Comparison of ENCODE assay signal across 10 cellular contexts in the genomic region with DNA sequence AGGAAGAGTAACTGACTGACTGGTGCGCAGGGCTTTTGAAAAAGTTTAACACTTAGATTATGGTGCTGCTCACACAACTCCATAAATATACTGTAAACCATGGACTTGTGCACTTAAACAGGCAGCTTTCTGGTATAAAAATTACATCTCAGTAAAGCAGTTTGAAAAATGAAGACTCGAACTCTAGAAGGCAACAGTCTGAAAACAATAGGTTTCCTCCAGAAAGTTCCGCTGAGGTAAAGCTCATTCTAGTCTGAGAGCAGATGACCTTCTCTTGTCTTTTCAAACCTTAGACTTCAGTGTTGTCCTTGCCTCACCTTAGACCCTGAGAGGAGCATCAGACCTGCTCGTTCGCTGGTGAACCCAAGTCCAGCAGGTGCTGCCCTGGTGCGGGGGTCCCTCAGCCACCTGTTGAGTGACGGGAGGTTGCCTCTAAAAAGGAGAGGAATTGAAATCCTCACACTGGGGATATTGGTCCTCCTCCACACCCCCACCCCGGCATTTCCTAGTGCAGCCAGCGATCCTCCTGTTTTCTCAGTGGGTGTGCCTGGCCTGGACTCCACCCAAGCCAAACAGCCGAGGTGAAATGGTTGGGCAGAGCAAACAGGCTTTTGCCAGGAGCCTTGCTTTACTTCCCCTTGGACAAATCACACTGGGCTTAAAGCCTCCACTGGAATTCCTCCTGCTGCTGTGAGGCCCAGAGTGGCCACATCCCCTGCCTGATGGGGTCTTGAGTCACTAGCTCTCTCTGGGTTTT. TPM values are rescaled to one million over a fixed set of nuclear protein-coding genes. Genes with fewer than 3 reads are reported as not detected.
DNase-seq lines count a peak whose midpoint lies in the region; ATAC-seq, FAIRE-seq and TF ChIP-seq lines count a peak whose summit lies in the region.
"Had no signal": no experiment of that assay in that cellular context is flagged by ENCODE, and none has a peak within 500 bp of the region (broad histone marks: within the 10 kb centered on the region; RNA-seq: fewer than 3 reads in every experiment).

No MANE protein-coding gene starts in this region.

- DNase-seq in NCI-H82 (lab: John Stamatoyannopoulos, UW) (peak; percentile 61), NCI-H82 treated with DMSO at 0.1 percent for 48 hours (lab: John Stamatoyannopoulos, UW; ENCODE audit: unreplicated experiment) (no peak), K562 (ENCODE audit: extremely low read depth in 1 of 4, low spot score in 3 of 4) (peak in 1 of 4 experiments; percentile 14), kidney glomerular epithelial cell (lab: John Stamatoyannopoulos, UW) (peak; percentile 91), ureter (ENCODE audit: low spot score) (peak; percentile 86), NCI-H526 treated with DMSO at 0.1 percent for 48 hours (lab: John Stamatoyannopoulos, UW) (no peak)
- DNase-seq: activated naive CD4-positive, alpha-beta T cell treated with anti-CD3 and anti-CD28 coated beads, Interleukin-2, amount 10 ng/mL, durations not matched to agents 7 days and 5 days; NCI-H2227 treated with DMSO at 0.1 percent for 48 hours had no signal

- CTCF ChIA-PET in K562 (lab: Yijun Ruan, JAX; ENCODE audit: low intra/inter-chr PET ratio), result no interaction called here

- no peaks in the 10 kb centered on the region for H3K36me3 ChIP-seq in K562 (ENCODE audit: control insufficient read depth, insufficient read depth, low read length)

- peaks cover 14 to 19% of the 10 kb centered on the region in 2 experiments for H3K4me1 ChIP-seq in K562 (replicated peaks in 1 of 2; ENCODE audit: control insufficient read depth in 2 of 2, insufficient read depth in 2 of 2, low read length in 2 of 2)

- in situ Hi-C loops in K562 (cut with MboI), result no loop called here

- WGBS in K562 (ENCODE audit: insufficient coverage, low coverage, missing lambda C conversion rate), result 50% methylated on average over 10 of the region's 10 CpGs

- intact Hi-C loops in K562 (cut with micrococcal nuclease), result no loop called here

- FAIRE-seq in K562 (lab: Jason Lieb, UNC), result no peak

- no peak for TF ChIP-seq POLR2A in K562 (conservative IDR thresholded peaks at IDR 0.05)

- no peaks in the 10 kb centered on the region for H4K20me1 ChIP-seq in K562 (replicated peaks; ENCODE audit: control insufficient read depth, insufficient read depth, low read length)

- peak overlapping the region; percentile 26; the same call in 1 of the 2 replicates for H2AFZ ChIP-seq in K562 (ENCODE audit: low read depth, low read length)

- no peak overlapping the region for H3K4me3 ChIP-seq in K562

- no peak for TF ChIP-seq CTCF in K562 (IDR thresholded peaks at IDR 0.05 in 2 of 3, conservative IDR thresholded peaks at IDR 0.05 in 1 of 3; ENCODE audit: insufficient read depth in 2 of 3, low read depth in 1 of 3, low read length in 3 of 3)

- H3K9me3 ChIP-seq in K562 (replicated peaks; ENCODE audit: control insufficient read depth, insufficient read depth, low read depth, low read length), result no peaks in the 10 kb centered on the region

- H3K27me3 ChIP-seq in K562 (ENCODE audit: control insufficient read depth in 2 of 2, insufficient read depth in 2 of 2, low read length in 2 of 2), result no peaks in the 10 kb centered on the region

- ATAC-seq in K562, result peak; percentile 14
- ATAC-seq in GM18861 (IDR thresholded peaks at IDR 0.05; ENCODE audit: unreplicated experiment), result no peak
- ATAC-seq in GM19395 (IDR thresholded peaks at IDR 0.05; ENCODE audit: unreplicated experiment), result no peak

- no peak for TF ChIP-seq RAD21 in K562 (CRISPR knock-in tag; conservative IDR thresholded peaks at IDR 0.05 in 1 of 2, IDR thresholded peaks at IDR 0.05 in 1 of 2)

- H3K27ac ChIP-seq in K562 (ENCODE audit: extremely low read depth, low read depth, low read length), result no peak overlapping the region; the same call in 2 of the 3 replicates

- no peak overlapping the region; the same call in 1 of the 2 replicates for H3K4me2 ChIP-seq in K562 (ENCODE audit: insufficient read depth, low read length)

- H3K9ac ChIP-seq in K562 (ENCODE audit: insufficient read depth in 1 of 2, low read depth in 2 of 2, low read length in 2 of 2), result peak overlapping the region in 1 of 2 experiments; percentile 79; a peak in 2 of 4 replicates

- TF ChIP-seq EP300 in K562 (IDR thresholded peaks at IDR 0.05; ENCODE audit: low read length), result no peak

- BruUV-seq in K562 (replicated peaks; lab: Mats Ljungman, UMichigan), result no TSS peak

- H3K9me1 ChIP-seq in K562 (ENCODE audit: control insufficient read depth, insufficient read depth, low read length), result no peaks in the 10 kb centered on the region

- H3K79me2 ChIP-seq in K562 (ENCODE audit: control insufficient read depth, insufficient read depth, low read length), result no peaks in the 10 kb centered on the region

- POLR2A ChIA-PET in K562 (lab: Yijun Ruan, JAX), result interaction anchor here (0.5 to 1.5 kb wide), 4 partner anchors 10 to 886 kb away, joined by 3 to 6 read pairs (median 4); partner anchors contain the start of gene PYGB

TF ChIP-seq in K562, 482 proteins besides CTCF, POLR2A, EP300 and RAD21:
- TF ChIP-seq, protein P1, sequence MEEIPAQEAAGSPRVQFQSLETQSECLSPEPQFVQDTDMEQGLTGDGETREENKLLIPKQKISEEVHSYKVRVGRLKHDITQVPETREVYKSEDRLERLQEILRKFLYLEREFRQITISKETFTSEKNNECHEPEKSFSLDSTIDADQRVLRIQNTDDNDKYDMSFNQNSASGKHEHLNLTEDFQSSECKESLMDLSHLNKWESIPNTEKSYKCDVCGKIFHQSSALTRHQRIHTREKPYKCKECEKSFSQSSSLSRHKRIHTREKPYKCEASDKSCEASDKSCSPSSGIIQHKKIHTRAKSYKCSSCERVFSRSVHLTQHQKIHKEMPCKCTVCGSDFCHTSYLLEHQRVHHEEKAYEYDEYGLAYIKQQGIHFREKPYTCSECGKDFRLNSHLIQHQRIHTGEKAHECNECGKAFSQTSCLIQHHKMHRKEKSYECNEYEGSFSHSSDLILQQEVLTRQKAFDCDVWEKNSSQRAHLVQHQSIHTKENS (CRISPR knock-in tag; IDR thresholded peaks at IDR 0.05), result no peak
- TF ChIP-seq ZNF408 (CRISPR knock-in tag; IDR thresholded peaks at IDR 0.05; ENCODE audit: low read depth) (no peak), NCOA4 (IDR thresholded peaks at IDR 0.05; ENCODE audit: partially characterized antibody) (no peak), ZNF133 (CRISPR knock-in tag; IDR thresholded peaks at IDR 0.05) (no peak), TAF1 (IDR thresholded peaks at IDR 0.05; ENCODE audit: control insufficient read depth, extremely low read depth, insufficient read depth, low read length, severe bottlenecking) (no peak), NFIC (IDR thresholded peaks at IDR 0.05) (no peak), MAFG (tag; conservative IDR thresholded peaks at IDR 0.05) (no peak)
- TF ChIP-seq, protein P2, sequence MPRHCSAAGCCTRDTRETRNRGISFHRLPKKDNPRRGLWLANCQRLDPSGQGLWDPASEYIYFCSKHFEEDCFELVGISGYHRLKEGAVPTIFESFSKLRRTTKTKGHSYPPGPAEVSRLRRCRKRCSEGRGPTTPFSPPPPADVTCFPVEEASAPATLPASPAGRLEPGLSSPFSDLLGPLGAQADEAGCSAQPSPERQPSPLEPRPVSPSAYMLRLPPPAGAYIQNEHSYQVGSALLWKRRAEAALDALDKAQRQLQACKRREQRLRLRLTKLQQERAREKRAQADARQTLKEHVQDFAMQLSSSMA (CRISPR knock-in tag; IDR thresholded peaks at IDR 0.05), result no peak

RNA-seq across cellular contexts. Expression of gene PYGB, which starts 14.7 kb away (rescaled TPM):
- total RNA-seq in K562 (2011; cell fraction: chromatin; rRNA removed; ENCODE audit: low replicate concordance), result 15.0 and 42.9 TPM in 2 replicates
- total RNA-seq in K562 (2011; cell fraction: nucleolus; rRNA removed), result 22.9 and 27.7 TPM in 2 replicates
- total RNA-seq in K562 (2011; cell fraction: nucleoplasm; rRNA removed), result 11.8 and 15.2 TPM in 2 replicates
- total RNA-seq in K562 (2014; rRNA removed) (12.4 and 13.0 TPM in 2 replicates), K562 (2014; rRNA removed; fragmentation: Illumina TruSeq; extraction: Trizol) (4.1 and 4.7 TPM in 2 replicates), K562 (2015; rRNA removed; fragmentation: Illumina TruSeq; extraction: Trizol) (9.8 and 10.8 TPM in 2 replicates), K562 (2021) (16.1 and 18.0 TPM in 2 replicates), ureter (109 TPM)
- polyA plus RNA-seq in K562 (2011; rRNA removed) (7.3 and 8.2 TPM in 2 replicates), K562 (2014; fragmentation: Illumina TruSeq; extraction: Trizol) (10.2 and 11.3 TPM in 2 replicates), K562 (2014; fragmentation: Nextera tagmentation; extraction: Ambion mirVana) (under 1 TPM; 0.34 to 0.46 TPM), K562 (2014; rRNA removed) (12.3 and 16.0 TPM in 2 replicates)
- 8.5 and 12.3 TPM in 2 replicates for polyA plus RNA-seq in K562 (2011; cell fraction: cytosol; rRNA removed)
- 42.5 and 55.1 TPM in 2 replicates for polyA plus RNA-seq in K562 (2011; cell fraction: nucleus; rRNA removed)
- polyA plus RNA-seq in K562 (2012), result 12.7 and 36.7 TPM in 2 replicates
- 5.7 and 8.6 TPM in 2 replicates for polyA minus RNA-seq in K562 (2011; rRNA and poly(A)+ RNA removed)
- 8.7 and 9.1 TPM in 2 replicates for polyA minus RNA-seq in K562 (2011; cell fraction: cytosol; rRNA and poly(A)+ RNA removed)
- polyA minus RNA-seq in K562 (2011; cell fraction: nucleus; rRNA and poly(A)+ RNA removed), result 11.4 and 14.6 TPM in 2 replicates

RNA-seq across cellular contexts. Expression of gene ENTPD6, which starts 37.7 kb away (rescaled TPM):
- total RNA-seq in K562 (2011; cell fraction: chromatin; rRNA removed; ENCODE audit: low replicate concordance), result 56.6 and 135 TPM in 2 replicates
- total RNA-seq in K562 (2011; cell fraction: nucleolus; rRNA removed), result 102 and 113 TPM in 2 replicates
- 81.2 and 97.1 TPM in 2 replicates for total RNA-seq in K562 (2011; cell fraction: nucleoplasm; rRNA removed)
- total RNA-seq in K562 (2014; rRNA removed) (26.6 and 32.9 TPM in 2 replicates), K562 (2014; rRNA removed; fragmentation: Illumina TruSeq; extraction: Trizol) (12.7 and 13.8 TPM in 2 replicates), K562 (2015; rRNA removed; fragmentation: Illumina TruSeq; extraction: Trizol) (20.8 and 22.4 TPM in 2 replicates), K562 (2021) (33.0 and 35.9 TPM in 2 replicates), ureter (53.3 TPM)
- polyA plus RNA-seq in K562 (2011; rRNA removed) (34.2 and 43.3 TPM in 2 replicates), K562 (2014; fragmentation: Illumina TruSeq; extraction: Trizol) (22.1 and 29.6 TPM in 2 replicates), K562 (2014; fragmentation: Nextera tagmentation; extraction: Ambion mirVana) (1 to 10 TPM in 1 of 2 experiments, under 1 TPM in 1; 0.82 to 1.5 TPM), K562 (2014; rRNA removed) (36.8 and 39.9 TPM in 2 replicates)
- 45.3 and 53.6 TPM in 2 replicates for polyA plus RNA-seq in K562 (2011; cell fraction: cytosol; rRNA removed)
- polyA plus RNA-seq in K562 (2011; cell fraction: nucleus; rRNA removed), result 192 and 227 TPM in 2 replicates
- polyA plus RNA-seq in K562 (2012), result 30.6 and 41.1 TPM in 2 replicates
- polyA minus RNA-seq in K562 (2011; rRNA and poly(A)+ RNA removed), result 20.7 and 22.9 TPM in 2 replicates
- polyA minus RNA-seq in K562 (2011; cell fraction: cytosol; rRNA and poly(A)+ RNA removed), result 15.2 and 17.5 TPM in 2 replicates
- polyA minus RNA-seq in K562 (2011; cell fraction: nucleus; rRNA and poly(A)+ RNA removed), result 27.6 and 47.0 TPM in 2 replicates

Comparison
In these comparisons a context has a peak if more than half of its experiments do, and no peak if none do; other contexts are left out.
1. DNase-seq: peak in NCI-H82 (single experiment), kidney glomerular epithelial cell (single experiment) and ureter (single experiment); none in NCI-H82 treated with DMSO at 0.1 percent for 48 hours (single experiment) and NCI-H526 treated with DMSO at 0.1 percent for 48 hours (single experiment).